In genomic region chr10:15748137-15748536, GRCh38 we compare ENCODE assay signal across 25 cellular contexts. TPM values are rescaled to one million over a fixed set of nuclear protein-coding genes. Genes with fewer than 3 reads are reported as not detected.
DNase-seq lines count a peak whose midpoint lies in the region; ATAC-seq and TF ChIP-seq lines count a peak whose summit lies in the region.
"Had no signal": no experiment of that assay in that cellular context is flagged by ENCODE, and none has a peak within 500 bp of the region (broad histone marks: within the 10 kb centered on the region; RNA-seq: fewer than 3 reads in every experiment).

No MANE protein-coding gene starts in this region.

- H2AK5ac ChIP-seq in IMR-90 (ENCODE audit: low read depth, low read length) = no peak overlapping the region

- intact Hi-C loops in IMR-90 (cut with micrococcal nuclease) = no loop called here

- no peak overlapping the region for H2BK20ac ChIP-seq in IMR-90 (ENCODE audit: low read depth, low read length)

- no peak overlapping the region for H3K23ac ChIP-seq in IMR-90 (ENCODE audit: low read depth, low read length)

- H3K4me3 ChIP-seq in IMR-90 (ENCODE audit: insufficient read depth, low read depth, low read length) = no peak overlapping the region
- no peak overlapping the region for H3K4me3 ChIP-seq in BE2C (ENCODE audit: low read depth, low read length)
- H3K4me3 ChIP-seq in smooth muscle cell = no peak overlapping the region
- H3K4me3 ChIP-seq: esophagus squamous epithelium, gastroesophageal sphincter, left ventricle myocardium inferior, PC-9, tibial artery had no signal

- dilution Hi-C loops in IMR-90 (cut with HindIII; ENCODE audit: low sequenced_read_pairs, unreplicated experiment) = no loop called here

- H2BK120ac ChIP-seq in IMR-90 (ENCODE audit: low read depth, low read length) = no peak overlapping the region

- no peak overlapping the region for H3K14ac ChIP-seq in IMR-90 (replicated peaks; ENCODE audit: low read depth, low read length)

- no peaks in the 10 kb centered on the region for H3F3A ChIP-seq in smooth muscle cell (ENCODE audit: low read depth)

- no peak overlapping the region for H3K9ac ChIP-seq in IMR-90 (ENCODE audit: low read depth, low read length)
- H3K9ac ChIP-seq in smooth muscle cell (ENCODE audit: low read depth) = no peak overlapping the region

- CTCF ChIA-PET in IMR-90 (lab: Yijun Ruan, JAX) = no interaction called here

- no peaks in the 10 kb centered on the region for H4K20me1 ChIP-seq in IMR-90 (ENCODE audit: insufficient read depth, low read length)
- H4K20me1 ChIP-seq in smooth muscle cell (ENCODE audit: low read depth) = no peaks in the 10 kb centered on the region

- H3K9me1 ChIP-seq in IMR-90 (ENCODE audit: insufficient read depth, low read length) = no peaks in the 10 kb centered on the region

- H3K18ac ChIP-seq in IMR-90 (ENCODE audit: low read depth, low read length) = no peak overlapping the region

- TF ChIP-seq POLR2A in IMR-90 (IDR thresholded peaks at IDR 0.05; ENCODE audit: low read depth, low read length) = no peak

- no TSS peak for BruUV-seq in IMR-90 (replicated peaks; lab: Mats Ljungman, UMichigan)

- peak; percentile 47 for DNase-seq in AG20443 (ENCODE audit: low spot score)
- no peak for DNase-seq in IMR-90
- peak; percentile 21 for DNase-seq in SK-N-DZ (ENCODE audit: low spot score)
- DNase-seq in myocyte (ENCODE audit: low read depth) = peak; percentile 82
- DNase-seq in BE2C = no peak
- DNase-seq in NCI-H1436 treated with DMSO at 0.1 percent for 48 hours (lab: John Stamatoyannopoulos, UW) = no peak
- DNase-seq in hippocampal formation (lab: John Stamatoyannopoulos, UW) = no peak
- DNase-seq in smooth muscle cell (lab: John Stamatoyannopoulos, UW; ENCODE audit: unreplicated experiment) = no peak
- DNase-seq: activated CD4-positive, alpha-beta T cell treated with anti-CD3 and anti-CD28 coated beads for 48 hours; activated naive CD8-positive, alpha-beta T cell treated with anti-CD3 and anti-CD28 coated beads, Interleukin-2, amount 50 U/mL, for 24 hours; activated T-cell treated with anti-CD3 and anti-CD28 coated beads, Interleukin-2, amount 50 U/mL, for 48 hours; Caco-2; esophagus squamous epithelium; Kasumi-1; left ventricle myocardium inferior; naive thymus-derived CD4-positive, alpha-beta T cell; NCI-H1694; PC-9; Right ventricle myocardium superior; stimulated activated CD4-positive, alpha-beta T cell treated with anti-CD3 and anti-CD28 coated beads, Interleukin-2, amount 100 ng/mL, for 24 hours; tibial artery had no signal

- no peaks in the 10 kb centered on the region for H3K79me2 ChIP-seq in smooth muscle cell (ENCODE audit: low read depth)

- H3K56ac ChIP-seq in IMR-90 (ENCODE audit: extremely low read depth, insufficient read depth, low read length) = no peak overlapping the region

- TF ChIP-seq RAD21 in IMR-90 (IDR thresholded peaks at IDR 0.05; ENCODE audit: low read length) = no peak

- no CpG with 5 or more reads among the region's 3 CpGs for WGBS in IMR-90 (ENCODE audit: extremely low coverage in 2 of 2, insufficient read length in 1 of 2), 2 experiments
- 76% methylated on average over 3 of the region's 3 CpGs for WGBS in smooth muscle cell (ENCODE audit: low lambda C conversion rate)

- no peak overlapping the region for H2BK15ac ChIP-seq in IMR-90 (ENCODE audit: low read depth, low read length)

- no peak overlapping the region for H4K8ac ChIP-seq in IMR-90 (ENCODE audit: low read depth in 2 of 2, low read length in 2 of 2)

- 0 out of 2 replicates have a peak, but pooled peaks have one; percentile 37 for ATAC-seq in IMR-90 (ENCODE audit: low read depth)
- ATAC-seq: activated naive CD8-positive, alpha-beta T cell treated with anti-CD3 and anti-CD28 coated beads, Interleukin-2, amount 50 U/mL, for 24 hours; gastroesophageal sphincter; naive thymus-derived CD4-positive, alpha-beta T cell had no signal

- in situ Hi-C loops in IMR-90 (cut with MboI; ENCODE audit: low sequenced_read_pairs) = no loop called here

- H2BK5ac ChIP-seq in IMR-90 (ENCODE audit: low read depth, low read length, poor library complexity, severe bottlenecking) = no peak overlapping the region

- no peaks in the 10 kb centered on the region for H3K79me1 ChIP-seq in IMR-90 (ENCODE audit: low read depth in 1 of 2, low read length in 2 of 2)

- H3K9me3 ChIP-seq in IMR-90 (ENCODE audit: control insufficient read depth, insufficient read depth, low read length) = no peaks in the 10 kb centered on the region
- H3K9me3 ChIP-seq in BE2C = no peaks in the 10 kb centered on the region
- H3K9me3 ChIP-seq in smooth muscle cell (replicated peaks; ENCODE audit: low read depth) = no peaks in the 10 kb centered on the region
- H3K9me3 ChIP-seq: Caco-2, esophagus squamous epithelium, gastroesophageal sphincter, left ventricle myocardium inferior, tibial artery had no signal

- H3K4me2 ChIP-seq in IMR-90 (ENCODE audit: low read depth, low read length) (no peak overlapping the region), smooth muscle cell (no peak overlapping the region)
- H3K4me2 ChIP-seq: PC-9 had no signal

- no peak overlapping the region for H3K27ac ChIP-seq in IMR-90 (ENCODE audit: insufficient read depth, low read length)
- H3K27ac ChIP-seq in smooth muscle cell (ENCODE audit: low read depth) = no peak overlapping the region
- H3K27ac ChIP-seq: C4-2B, esophagus squamous epithelium, gastroesophageal sphincter, left ventricle myocardium inferior, PC-9, tibial artery, VCaP had no signal

- peaks cover 17% of the 10 kb centered on the region for H3K27me3 ChIP-seq in IMR-90 (ENCODE audit: control insufficient read depth, insufficient read depth, low read length)
- no peaks in the 10 kb centered on the region for H3K27me3 ChIP-seq in BE2C
- H3K27me3 ChIP-seq in smooth muscle cell (ENCODE audit: low read depth) = no peaks in the 10 kb centered on the region
- H3K27me3 ChIP-seq: esophagus squamous epithelium, gastroesophageal sphincter, tibial artery had no signal

- H2AFZ ChIP-seq in IMR-90 (replicated peaks; ENCODE audit: low read length, poor library complexity) (no peak overlapping the region), smooth muscle cell (ENCODE audit: low read depth) (no peak overlapping the region)
- H2AFZ ChIP-seq: PC-9 had no signal

- H2AK9ac ChIP-seq in IMR-90 (replicated peaks; ENCODE audit: low read depth, low read length, poor library complexity) = no peak overlapping the region

- TF ChIP-seq CTCF in IMR-90 (conservative IDR thresholded peaks at IDR 0.05; ENCODE audit: low read depth, low read length) (no peak), BE2C (IDR thresholded peaks at IDR 0.05; ENCODE audit: low read depth, low read length) (no peak), smooth muscle cell (IDR thresholded peaks at IDR 0.05; ENCODE audit: borderline replicate concordance, insufficient read depth, poor library complexity, severe bottlenecking) (no peak)

- POLR2A ChIA-PET in IMR-90 (lab: Charles Lee; ENCODE audit: unreplicated experiment) = no interaction called here

- H4K5ac ChIP-seq in IMR-90 (ENCODE audit: low read depth, low read length) = no peak overlapping the region

- no peak overlapping the region for H4K91ac ChIP-seq in IMR-90 (ENCODE audit: insufficient read depth, low read depth, low read length)

- H3K4me1 ChIP-seq in IMR-90 (ENCODE audit: control insufficient read depth, insufficient read depth, low read length) = no peaks in the 10 kb centered on the region
- no peaks in the 10 kb centered on the region for H3K4me1 ChIP-seq in BE2C
- no peaks in the 10 kb centered on the region for H3K4me1 ChIP-seq in smooth muscle cell (ENCODE audit: low read depth)
- H3K4me1 ChIP-seq: Caco-2, esophagus squamous epithelium, gastroesophageal sphincter, left ventricle myocardium inferior had no signal

- H3K4ac ChIP-seq in IMR-90 (ENCODE audit: low read depth, low read length) = no peak overlapping the region

- H3K36me3 ChIP-seq in IMR-90 (ENCODE audit: control insufficient read depth, insufficient read depth, low read length) (no peaks in the 10 kb centered on the region), BE2C (no peaks in the 10 kb centered on the region), smooth muscle cell (ENCODE audit: low read depth) (no peaks in the 10 kb centered on the region)
- H3K36me3 ChIP-seq: esophagus squamous epithelium, gastroesophageal sphincter, left ventricle myocardium inferior, tibial artery had no signal

TF ChIP-seq in IMR-90, 13 proteins besides CTCF, POLR2A, EP300 and RAD21:
- no peak for TF ChIP-seq MAZ (IDR thresholded peaks at IDR 0.05; ENCODE audit: borderline replicate concordance, low read depth, low read length)
- no peak for TF ChIP-seq ELK1 (IDR thresholded peaks at IDR 0.05; ENCODE audit: borderline replicate concordance, low read depth, low read length)
TF ChIP-seq in IMR-90: peak in this region for 0.

RNA-seq across cellular contexts. Expression of gene ITGA8, which starts 28.4 kb away (rescaled TPM):
- total RNA-seq in IMR-90 (2012; rRNA removed) (under 0.01 TPM in 2 replicates), myocyte (not detected in 2 replicates), smooth muscle cell (0.36 and 0.45 TPM in 2 replicates)
- polyA plus RNA-seq in IMR-90 (2012; rRNA removed) (0.01 and 0.02 TPM in 2 replicates), smooth muscle cell (0.02 and 0.14 TPM in 2 replicates)
- polyA plus RNA-seq in IMR-90 (2012; cell fraction: cytosol; rRNA removed) = under 0.01 TPM in 1 of 2 replicates, not detected in the other
- 0.01 and 0.03 TPM in 2 replicates for polyA plus RNA-seq in IMR-90 (2012; cell fraction: nucleus; rRNA removed; ENCODE audit: low replicate concordance)
- polyA plus RNA-seq in SK-N-DZ (2014; cell fraction: cytosol; rRNA removed) = 0.02 and 0.12 TPM in 2 replicates
- polyA plus RNA-seq in SK-N-DZ (2014; cell fraction: nucleus; rRNA removed) = 0.10 TPM in 1 of 2 replicates, not detected in the other
- not detected for polyA plus RNA-seq in myocyte (2012)
- polyA plus RNA-seq in BE2C (2012; ENCODE audit: insufficient read depth, insufficient read length, low read depth) = not detected
- total RNA-seq: Caco-2; naive thymus-derived CD4-positive, alpha-beta T cell; NCI-H460; PC-9 had no signal
- polyA plus RNA-seq: naive thymus-derived CD4-positive, alpha-beta T cell had no signal

Comparison
In these comparisons a context has a peak if more than half of its experiments do, and no peak if none do; other contexts are left out.
1. DNase-seq: peak in AG20443 (single experiment), SK-N-DZ (single experiment) and myocyte (single experiment); none in IMR-90 (single experiment), BE2C (single experiment), NCI-H1436 treated with DMSO at 0.1 percent for 48 hours (single experiment), hippocampal formation (0 of 2) and smooth muscle cell (single experiment).